Comparison of ENCODE assay signal across 21 cellular contexts in genomic region chr17:7147772-7148171, GRCh38. TPM values are rescaled to one million over a fixed set of nuclear protein-coding genes. Genes with fewer than 3 reads are reported as not detected.
A peak's percentile ranks its signal among the peaks of the same experiment; 100 is the strongest.
DNase-seq lines count a peak whose midpoint lies in the region; ATAC-seq and TF ChIP-seq lines count a peak whose summit lies in the region.
"Had no signal": no experiment of that assay in that cellular context is flagged by ENCODE, and none has a peak within 500 bp of the region (broad histone marks: within the 10 kb centered on the region; RNA-seq: fewer than 3 reads in every experiment).

No MANE protein-coding gene starts in this region.

- H3K9me2 ChIP-seq in OCI-LY7 (ENCODE audit: insufficient read depth, low read length) (no peaks in the 10 kb centered on the region), GM23248 (ENCODE audit: insufficient read depth) (no peaks in the 10 kb centered on the region)

- TF ChIP-seq POLR2A in suprapubic skin (IDR thresholded peaks at IDR 0.05) = no peak

- H3K27ac ChIP-seq in OCI-LY7 (ENCODE audit: low read depth, low read length, poor library complexity, severe bottlenecking) (no peak overlapping the region), suprapubic skin (peak overlapping the region; percentile 2), GM23248 (no peak overlapping the region)

- H3K27me3 ChIP-seq in suprapubic skin (peaks cover under 1% of the 10 kb centered on the region), GM23248 (replicated peaks; ENCODE audit: insufficient read depth) (peaks cover 4% of the 10 kb centered on the region)

- POLR2A ChIA-PET in OCI-LY7 (lab: Charles Lee) = no interaction called here

- no peak overlapping the region for H3K4me2 ChIP-seq in OCI-LY7 (ENCODE audit: low read length)
- H3K4me2 ChIP-seq in GM23248 (ENCODE audit: unreplicated experiment) = no peak overlapping the region

- peak; percentile 30; the same call in 1 of the 2 replicates for TF ChIP-seq CTCF in OCI-LY7 (conservative IDR thresholded peaks at IDR 0.05; ENCODE audit: low read length)
- TF ChIP-seq CTCF in epithelial cell of proximal tubule (conservative IDR thresholded peaks at IDR 0.05; ENCODE audit: low read depth, low read length) = peak; percentile 12
- no peak for TF ChIP-seq CTCF in suprapubic skin (IDR thresholded peaks at IDR 0.05)

- H3K9me3 ChIP-seq in OCI-LY7 (ENCODE audit: low read length) (no peaks in the 10 kb centered on the region), suprapubic skin (no peaks in the 10 kb centered on the region), GM23248 (ENCODE audit: low read depth) (no peaks in the 10 kb centered on the region)

- no peak overlapping the region for H3K27ac Mint-ChIP-seq in activated naive CD4-positive, alpha-beta T cell treated with anti-CD3 and anti-CD28 coated beads, Interleukin-2, amount 50 U/mL, for 72 hours
- H3K27ac Mint-ChIP-seq: HFFc6, memory B cell had no signal

- no peaks in the 10 kb centered on the region for H3K36me3 ChIP-seq in OCI-LY7 (ENCODE audit: insufficient read depth, low read length)
- H3K36me3 ChIP-seq in suprapubic skin = no peaks in the 10 kb centered on the region
- H3K36me3 ChIP-seq in GM23248 (ENCODE audit: low read depth) = no peaks in the 10 kb centered on the region

- in situ Hi-C loops in ACHN (cut with HindIII; ENCODE audit: low pct_ligation_motif_present, low pct_unique_long_range_greater_than_20kb, low sequenced_read_pairs) = no loop called here
- in situ Hi-C loops in GM23248 (cut with MboI) = loop anchor here (25.0 kb wide), 1 partner anchor 235 kb away; no protein-coding TSS in a partner anchor

- no peaks in the 10 kb centered on the region for H3K36me3 Mint-ChIP-seq in activated naive CD4-positive, alpha-beta T cell treated with anti-CD3 and anti-CD28 coated beads, Interleukin-2, amount 50 U/mL, for 72 hours
- H3K36me3 Mint-ChIP-seq: memory B cell; naive thymus-derived CD8-positive, alpha-beta T cell had no signal

- no TSS peak for BruUV-seq in OCI-LY7 (replicated peaks; lab: Mats Ljungman, UMichigan)

- H3K4me1 ChIP-seq in OCI-LY7 (ENCODE audit: insufficient read depth, low read length, poor library complexity, severe bottlenecking) = no peaks in the 10 kb centered on the region
- H3K4me1 ChIP-seq in suprapubic skin = peaks cover 1% of the 10 kb centered on the region
- H3K4me1 ChIP-seq in GM23248 (ENCODE audit: insufficient read depth) = no peaks in the 10 kb centered on the region

- H3K79me2 ChIP-seq in OCI-LY7 (ENCODE audit: insufficient read depth, low read depth, low read length) (no peaks in the 10 kb centered on the region), GM23248 (ENCODE audit: insufficient read depth) (no peaks in the 10 kb centered on the region)

- CTCF ChIA-PET in OCI-LY7 (lab: Charles Lee; ENCODE audit: unreplicated experiment) = no interaction called here

- no peaks in the 10 kb centered on the region for H3K9me3 Mint-ChIP-seq in activated naive CD4-positive, alpha-beta T cell treated with anti-CD3 and anti-CD28 coated beads, Interleukin-2, amount 50 U/mL, for 72 hours
- H3K9me3 Mint-ChIP-seq: central memory CD8-positive, alpha-beta T cell; HFFc6; memory B cell; naive thymus-derived CD8-positive, alpha-beta T cell had no signal

- no peak overlapping the region for H3K4me3 ChIP-seq in OCI-LY7 (ENCODE audit: low read depth, low read length, poor library complexity, severe bottlenecking)
- no peak overlapping the region for H3K4me3 ChIP-seq in epithelial cell of proximal tubule (ENCODE audit: low read depth, low read length)
- H3K4me3 ChIP-seq in suprapubic skin = no peak overlapping the region
- H3K4me3 ChIP-seq in GM23248 = no peak overlapping the region

- H3F3A ChIP-seq in GM23248 (ENCODE audit: insufficient read depth) = no peaks in the 10 kb centered on the region

- intact Hi-C loops in OCI-LY7 (cut with micrococcal nuclease; ENCODE audit: unreplicated experiment) = no loop called here

- TF ChIP-seq EP300 in suprapubic skin (IDR thresholded peaks at IDR 0.05) = no peak

- no peak overlapping the region for H3K9ac ChIP-seq in GM23248

- 51% methylated on average over 3 of the region's 3 CpGs for WGBS in suprapubic skin
- 59 to 69% methylated on average over 3 of the region's 3 CpGs for WGBS in GM23248 (ENCODE audit: low coverage in 1 of 2, low lambda C conversion rate in 2 of 2, missing lambda C conversion rate in 2 of 2), 2 experiments

- H2AFZ ChIP-seq in OCI-LY7 (ENCODE audit: low read length) = no peak overlapping the region
- no peak overlapping the region for H2AFZ ChIP-seq in GM23248

- no peak for DNase-seq in activated naive CD4-positive, alpha-beta T cell treated with anti-CD3 and anti-CD28 coated beads, Interleukin-2, amount 50 U/mL, for 72 hours (ENCODE audit: low spot score in 2 of 2)
- DNase-seq in activated naive CD4-positive, alpha-beta T cell treated with anti-CD3 and anti-CD28 coated beads, Interleukin-2, amount 50 U/mL, for 16 hours = no peak
- DNase-seq in OCI-LY7 (ENCODE audit: low spot score) (no peak), epithelial cell of proximal tubule (ENCODE audit: low read depth) (no peak), suprapubic skin (ENCODE audit: low spot score in 2 of 2) (no peak), ACHN (no peak), GM23248 (no peak), CD1c-positive myeloid dendritic cell (ENCODE audit: extremely low spot score) (no peak)
- DNase-seq: activated CD4-positive, alpha-beta T cell treated with anti-CD3 and anti-CD28 coated beads, Interleukin-2, amount 50 U/mL, for 48 hours; effector CD4-positive, alpha-beta T cell; HFFc6; naive thymus-derived CD8-positive, alpha-beta T cell; NCI-H1417 treated with DMSO at 0.1 percent for 48 hours; NCI-H2171; NCI-H748 treated with DMSO at 0.1 percent for 48 hours; stimulated activated CD4-positive, alpha-beta T cell treated with anti-CD3 and anti-CD28 coated beads, Interleukin-4, amount 100 ng/mL, for 1 hour; SW 1271 had no signal

- H4K20me1 ChIP-seq in OCI-LY7 (ENCODE audit: insufficient read depth, low read length) = no peaks in the 10 kb centered on the region
- H4K20me1 ChIP-seq in GM23248 (ENCODE audit: insufficient read depth) = no peaks in the 10 kb centered on the region

- ATAC-seq in activated naive CD4-positive, alpha-beta T cell treated with anti-CD3 and anti-CD28 coated beads, Interleukin-2, amount 50 U/mL, for 72 hours = peak; percentile 24 to 86
- ATAC-seq: naive thymus-derived CD8-positive, alpha-beta T cell had no signal

RNA-seq across cellular contexts. Expression of gene ASGR1, which starts 31.4 kb away (rescaled TPM):
- total RNA-seq in activated naive CD4-positive, alpha-beta T cell treated with anti-CD3 and anti-CD28 coated beads, Interleukin-2, amount 50 U/mL, for 72 hours = 1 to 10 TPM; 2.0 to 3.9 TPM
- 0.23 and 1.1 TPM in 2 replicates for total RNA-seq in OCI-LY7 (2014; rRNA removed; shearing (Covaris generic))
- total RNA-seq in OCI-LY7 (2022) (0.85 and 1.2 TPM in 2 replicates), epithelial cell of proximal tubule (0.72 and 5.1 TPM in 2 replicates), suprapubic skin (1 to 10 TPM; 1.3 to 2.3 (median 2.0) TPM)
- total RNA-seq in GM23248 (2014; rRNA removed; shearing (Covaris generic)) = 0.97 TPM in 1 of 2 replicates, not detected in the other
- polyA plus RNA-seq in GM23248 (2016; fragmentation: Nextera tagmentation; extraction: Ambion mirVana) = 0.63 and 0.75 TPM in 2 replicates
- total RNA-seq: RPMI7951 had no signal

RNA-seq across cellular contexts. Expression of gene ASGR2, which starts 33.1 kb away (rescaled TPM):
- total RNA-seq in activated naive CD4-positive, alpha-beta T cell treated with anti-CD3 and anti-CD28 coated beads, Interleukin-2, amount 50 U/mL, for 72 hours = not detected
- not detected in 2 replicates for total RNA-seq in OCI-LY7 (2014; rRNA removed; shearing (Covaris generic))
- not detected in 2 replicates for total RNA-seq in OCI-LY7 (2022)
- total RNA-seq in epithelial cell of proximal tubule = not detected in 2 replicates
- total RNA-seq in suprapubic skin = 10 to 100 TPM in 1 of 4 donors, 1 to 10 TPM in 3; 3.4 to 11.8 (median 6.8) TPM
- not detected in 2 replicates for total RNA-seq in GM23248 (2014; rRNA removed; shearing (Covaris generic))
- polyA plus RNA-seq in GM23248 (2016; fragmentation: Nextera tagmentation; extraction: Ambion mirVana) = not detected in 2 replicates
- total RNA-seq: HFFc6; HT1080; naive thymus-derived CD8-positive, alpha-beta T cell; RPMI7951 had no signal
- polyA plus RNA-seq: naive thymus-derived CD8-positive, alpha-beta T cell had no signal

Comparison
In these comparisons a context has a peak if more than half of its experiments do, and no peak if none do; other contexts are left out.
1. CTCF ChIP-seq: peak in OCI-LY7 (single experiment) and epithelial cell of proximal tubule (single experiment); none in suprapubic skin (0 of 2).